In genomic region chr13:95181586-95181985, GRCh38 we compare ENCODE assay signal across 13 cellular contexts.
DNase-seq lines count a peak whose midpoint lies in the region; ATAC-seq lines count a peak whose summit lies in the region.
"Had no signal": no experiment of that assay in that cellular context is flagged by ENCODE, and none has a peak within 500 bp of the region (broad histone marks: within the 10 kb centered on the region; RNA-seq: fewer than 3 reads in every experiment).

No MANE protein-coding gene starts in this region.

- peaks cover 46 to 65% of the 10 kb centered on the region in 2 donors for H3K36me3 Mint-ChIP-seq in activated naive CD4-positive, alpha-beta T cell treated with anti-CD3 and anti-CD28 coated beads, Interleukin-2, amount 50 U/mL, for 72 hours
- peaks cover 6% of the 10 kb centered on the region for H3K36me3 Mint-ChIP-seq in stimulated activated effector memory CD8-positive, alpha-beta T cell treated with anti-CD3 and anti-CD28 coated beads, Interleukin-12 subunit alpha, Interleukin-12 subunit beta, amount 100 ng/mL, for 72 hours

- no peak overlapping the region for H3K4me3 Mint-ChIP-seq in stimulated activated effector memory CD8-positive, alpha-beta T cell treated with anti-CD3 and anti-CD28 coated beads, Interleukin-12 subunit alpha, Interleukin-12 subunit beta, amount 100 ng/mL, for 72 hours
- H3K4me3 Mint-ChIP-seq: activated naive CD4-positive, alpha-beta T cell treated with anti-CD3 and anti-CD28 coated beads, Interleukin-2, amount 50 U/mL, for 24 hours had no signal

- DNase-seq in activated naive CD4-positive, alpha-beta T cell treated with anti-CD3 and anti-CD28 coated beads, Interleukin-2, amount 50 U/mL, for 72 hours (ENCODE audit: low spot score in 2 of 2): no peak
- DNase-seq in activated naive CD4-positive, alpha-beta T cell treated with Interleukin-2 at 50 U/mL for 16 hours: no peak
- no peak for DNase-seq in stimulated activated effector memory CD8-positive, alpha-beta T cell treated with anti-CD3 and anti-CD28 coated beads, Interleukin-12 subunit alpha, Interleukin-12 subunit beta, amount 100 ng/mL, for 72 hours (ENCODE audit: low spot score in 2 of 2)
- DNase-seq in NCI-H2029 (lab: John Stamatoyannopoulos, UW): no peak
- DNase-seq in D341Med (ENCODE audit: low spot score): no peak
- no peak for DNase-seq in activated CD4-positive, alpha-beta T cell treated with anti-CD3 and anti-CD28 coated beads for 48 hours
- DNase-seq: effector CD8-positive, alpha-beta T cell; NCI-H146; spleen; stimulated activated naive CD4-positive, alpha-beta T cell had no signal

- H3K9me3 Mint-ChIP-seq in activated naive CD4-positive, alpha-beta T cell treated with anti-CD3 and anti-CD28 coated beads, Interleukin-2, amount 50 U/mL, for 72 hours: peaks cover 13 to 33% of the 10 kb centered on the region in 2 donors
- no peaks in the 10 kb centered on the region for H3K9me3 Mint-ChIP-seq in stimulated activated effector memory CD8-positive, alpha-beta T cell treated with anti-CD3 and anti-CD28 coated beads, Interleukin-12 subunit alpha, Interleukin-12 subunit beta, amount 100 ng/mL, for 72 hours

- H3K27ac Mint-ChIP-seq in activated naive CD4-positive, alpha-beta T cell treated with anti-CD3 and anti-CD28 coated beads, Interleukin-2, amount 50 U/mL, for 72 hours: no peak overlapping the region
- no peak overlapping the region for H3K27ac Mint-ChIP-seq in stimulated activated effector memory CD8-positive, alpha-beta T cell treated with anti-CD3 and anti-CD28 coated beads, Interleukin-12 subunit alpha, Interleukin-12 subunit beta, amount 100 ng/mL, for 72 hours
- H3K27ac Mint-ChIP-seq: activated naive CD4-positive, alpha-beta T cell treated with anti-CD3 and anti-CD28 coated beads, Interleukin-2, amount 50 U/mL, for 24 hours had no signal

- peak; percentile 18 to 66 for ATAC-seq in activated naive CD4-positive, alpha-beta T cell treated with anti-CD3 and anti-CD28 coated beads, Interleukin-2, amount 50 U/mL, for 72 hours
- ATAC-seq in GM21737 (IDR thresholded peaks at IDR 0.05; ENCODE audit: unreplicated experiment) (peak; percentile 63), HG03280 (IDR thresholded peaks at IDR 0.05; ENCODE audit: unreplicated experiment) (peak; percentile 75)
- ATAC-seq in stimulated activated effector memory CD8-positive, alpha-beta T cell treated with anti-CD3 and anti-CD28 coated beads, Interleukin-12 subunit alpha, Interleukin-12 subunit beta, amount 100 ng/mL, for 72 hours: peak; percentile 78

- peaks cover 34% of the 10 kb centered on the region for H3K4me1 Mint-ChIP-seq in stimulated activated effector memory CD8-positive, alpha-beta T cell treated with anti-CD3 and anti-CD28 coated beads, Interleukin-12 subunit alpha, Interleukin-12 subunit beta, amount 100 ng/mL, for 72 hours
